ENCODE assay signal across 18 cellular contexts in the genomic region with DNA sequence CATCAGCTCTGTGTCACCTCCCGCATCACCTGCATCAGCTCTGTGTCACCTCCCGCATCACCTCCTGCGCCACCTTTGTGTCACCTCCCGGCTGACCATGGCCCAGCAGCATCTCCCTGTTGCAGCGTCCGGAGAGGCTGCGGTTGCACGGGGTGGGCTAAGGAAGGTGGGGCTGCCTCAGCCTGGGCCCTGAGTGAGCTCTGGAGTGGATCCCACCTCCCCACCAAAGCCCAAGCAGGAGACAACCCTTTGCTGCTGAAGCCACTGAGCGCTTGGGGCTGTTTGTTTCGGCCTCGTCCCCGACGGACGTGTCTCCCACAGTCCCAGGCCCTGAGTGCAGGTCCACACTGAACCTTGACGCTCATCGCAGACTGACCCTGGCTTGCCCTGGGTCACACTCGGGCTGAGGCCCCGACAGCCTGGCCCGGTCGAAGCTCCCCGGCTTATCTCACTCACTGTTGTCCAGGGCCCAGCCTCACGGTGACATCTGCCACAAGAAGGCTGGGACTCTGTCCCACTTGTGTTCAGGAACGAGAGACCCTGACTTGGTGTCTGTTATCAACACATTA. TPM values are rescaled to one million over a fixed set of nuclear protein-coding genes. Genes with fewer than 3 reads are reported as not detected.
DNase-seq lines count a peak whose midpoint lies in the region; ATAC-seq, FAIRE-seq and TF ChIP-seq lines count a peak whose summit lies in the region.
"Had no signal": no experiment of that assay in that cellular context is flagged by ENCODE, and none has a peak within 500 bp of the region (broad histone marks: within the 10 kb centered on the region; RNA-seq: fewer than 3 reads in every experiment).

No MANE protein-coding gene starts in this region.

- H3K27ac Mint-ChIP-seq in activated CD8-positive, alpha-beta memory T cell treated with anti-CD3 and anti-CD28 coated beads, Interleukin-2, amount 10 ng/mL, durations not matched to agents 7 days and 5 days, result no peak overlapping the region
- no peak overlapping the region for H3K27ac Mint-ChIP-seq in endothelial cell (ENCODE audit: unreplicated experiment)
- H3K27ac Mint-ChIP-seq in stimulated activated effector memory CD8-positive, alpha-beta T cell treated with anti-CD3 and anti-CD28 coated beads, Interleukin-12 subunit alpha, Interleukin-12 subunit beta, amount 100 ng/mL, for 72 hours, result peak overlapping the region; percentile 54
- H3K27ac Mint-ChIP-seq: CD8-positive, alpha-beta T cell had no signal

- no peak overlapping the region for H3K4me3 ChIP-seq in MM.1S (ENCODE audit: low read length)
- H3K4me3 ChIP-seq: BLaER1 treated with 17β-estradiol and CSF1 and Interleukin-3, amounts not matched to agents 10 nM and 100 nM; K562; MG63 had no signal

- no peak overlapping the region for H3K9ac ChIP-seq in MM.1S (ENCODE audit: low read length)

- peaks cover 27% of the 10 kb centered on the region for H3K27me3 Mint-ChIP-seq in activated CD8-positive, alpha-beta memory T cell treated with anti-CD3 and anti-CD28 coated beads, Interleukin-2, amount 10 ng/mL, durations not matched to agents 7 days and 5 days
- peaks cover 20% of the 10 kb centered on the region for H3K27me3 Mint-ChIP-seq in endothelial cell (ENCODE audit: unreplicated experiment)

- H3K9me3 Mint-ChIP-seq in activated CD8-positive, alpha-beta memory T cell treated with anti-CD3 and anti-CD28 coated beads, Interleukin-2, amount 10 ng/mL, durations not matched to agents 7 days and 5 days (ENCODE audit: low read depth), result no peaks in the 10 kb centered on the region
- H3K9me3 Mint-ChIP-seq in endothelial cell (ENCODE audit: unreplicated experiment), result no peaks in the 10 kb centered on the region
- H3K9me3 Mint-ChIP-seq in stimulated activated effector memory CD8-positive, alpha-beta T cell treated with anti-CD3 and anti-CD28 coated beads, Interleukin-12 subunit alpha, Interleukin-12 subunit beta, amount 100 ng/mL, for 72 hours, result peaks cover 9% of the 10 kb centered on the region

- peaks cover 3% of the 10 kb centered on the region; the same call in 1 of the 2 replicates for H3K4me1 ChIP-seq in MM.1S (ENCODE audit: low read length)

- peak; percentile 50 for DNase-seq in activated CD8-positive, alpha-beta memory T cell treated with anti-CD3 and anti-CD28 coated beads for 24 hours
- no peak for DNase-seq in activated CD8-positive, alpha-beta memory T cell treated with anti-CD3 and anti-CD28 coated beads, Interleukin-2, amount 10 ng/mL, durations not matched to agents 7 days and 5 days
- DNase-seq in MM.1S (no peak), endothelial cell (ENCODE audit: low spot score) (no peak), HTR-8/SVneo (ENCODE audit: insufficient read length, low spot score) (no peak), omental fat pad (ENCODE audit: low spot score) (no peak)
- no peak for DNase-seq in stimulated activated effector memory CD8-positive, alpha-beta T cell treated with anti-CD3 and anti-CD28 coated beads, Interleukin-12 subunit alpha, Interleukin-12 subunit beta, amount 100 ng/mL, for 72 hours (ENCODE audit: low spot score in 2 of 2)
- no peak for DNase-seq in activated CD4-positive, alpha-beta T cell treated with anti-CD3 and anti-CD28 coated beads, Interleukin-2, amount 50 U/mL, for 4 hours
- DNase-seq: GDM1, NCI-H1436 treated with DMSO at 0.1 percent for 48 hours, NCI-H510A had no signal

- no peaks in the 10 kb centered on the region for H3K79me2 ChIP-seq in MM.1S (ENCODE audit: low read length)

- FAIRE-seq in HTR-8/SVneo (lab: Jason Lieb, UNC), result no peak
- FAIRE-seq: H1, K562 had no signal

- peak overlapping the region; percentile 66; the same call in 1 of the 2 replicates for H3K4me2 ChIP-seq in MM.1S (ENCODE audit: low read depth, low read length)

- no peak for ATAC-seq in activated CD8-positive, alpha-beta memory T cell treated with anti-CD3 and anti-CD28 coated beads, Interleukin-2, amount 10 ng/mL, durations not matched to agents 7 days and 5 days
- no peak for ATAC-seq in stimulated activated effector memory CD8-positive, alpha-beta T cell treated with anti-CD3 and anti-CD28 coated beads, Interleukin-12 subunit alpha, Interleukin-12 subunit beta, amount 100 ng/mL, for 72 hours
- no peak for ATAC-seq in omental fat pad (ENCODE audit: low FRiP score)

- no peaks in the 10 kb centered on the region for H3K36me3 ChIP-seq in MM.1S (replicated peaks; ENCODE audit: insufficient read depth, low read length)
- H3K36me3 ChIP-seq: MG63 had no signal

- H3K4me1 Mint-ChIP-seq in activated CD8-positive, alpha-beta memory T cell treated with anti-CD3 and anti-CD28 coated beads, Interleukin-2, amount 10 ng/mL, durations not matched to agents 7 days and 5 days, result no peaks in the 10 kb centered on the region
- H3K4me1 Mint-ChIP-seq in endothelial cell (ENCODE audit: unreplicated experiment), result no peaks in the 10 kb centered on the region
- peaks cover 8% of the 10 kb centered on the region for H3K4me1 Mint-ChIP-seq in stimulated activated effector memory CD8-positive, alpha-beta T cell treated with anti-CD3 and anti-CD28 coated beads, Interleukin-12 subunit alpha, Interleukin-12 subunit beta, amount 100 ng/mL, for 72 hours

- H2AFZ ChIP-seq in MM.1S (ENCODE audit: low read length), result no peak overlapping the region

- no peaks in the 10 kb centered on the region for H3F3A ChIP-seq in MM.1S (ENCODE audit: insufficient read depth, low read length)

- peaks cover 38% of the 10 kb centered on the region for H3K27me3 ChIP-seq in MM.1S (replicated peaks; ENCODE audit: insufficient read depth, low read length)
- H3K27me3 ChIP-seq: MG63 had no signal

- H3K4me3 Mint-ChIP-seq in activated CD8-positive, alpha-beta memory T cell treated with anti-CD3 and anti-CD28 coated beads, Interleukin-2, amount 10 ng/mL, durations not matched to agents 7 days and 5 days, result no peak overlapping the region
- H3K4me3 Mint-ChIP-seq in endothelial cell (ENCODE audit: unreplicated experiment), result peak overlapping the region; percentile 56
- no peak overlapping the region for H3K4me3 Mint-ChIP-seq in stimulated activated effector memory CD8-positive, alpha-beta T cell treated with anti-CD3 and anti-CD28 coated beads, Interleukin-12 subunit alpha, Interleukin-12 subunit beta, amount 100 ng/mL, for 72 hours

- no peaks in the 10 kb centered on the region for H3K9me2 ChIP-seq in MM.1S (replicated peaks; ENCODE audit: insufficient read depth, low read length)

- CTCF ChIA-PET in activated CD8-positive, alpha-beta memory T cell treated with anti-CD3 and anti-CD28 coated beads, Interleukin-2, amount 10 ng/mL, durations not matched to agents 7 days and 5 days (lab: Charles Lee), result interaction anchor here (1.0 to 2.4 kb wide), 2 partner anchors 10 to 13 kb away, joined by 3 to 12 read pairs; no protein-coding TSS in a partner anchor

- TF ChIP-seq CTCF in MM.1S (IDR thresholded peaks at IDR 0.05; ENCODE audit: low read length) (no peak), endothelial cell (IDR thresholded peaks at IDR 0.05; ENCODE audit: unreplicated experiment) (no peak), omental fat pad (IDR thresholded peaks at IDR 0.05) (no peak)

- no peaks in the 10 kb centered on the region for H4K20me1 ChIP-seq in MM.1S (ENCODE audit: insufficient read depth, low read length)

- H3K9me3 ChIP-seq in MM.1S (replicated peaks; ENCODE audit: insufficient read depth, low read length), result no peaks in the 10 kb centered on the region
- H3K9me3 ChIP-seq: MG63 had no signal

- no peaks in the 10 kb centered on the region for H3K36me3 Mint-ChIP-seq in activated CD8-positive, alpha-beta memory T cell treated with anti-CD3 and anti-CD28 coated beads, Interleukin-2, amount 10 ng/mL, durations not matched to agents 7 days and 5 days
- H3K36me3 Mint-ChIP-seq in endothelial cell (ENCODE audit: low read depth, unreplicated experiment), result peaks cover 4% of the 10 kb centered on the region
- no peaks in the 10 kb centered on the region for H3K36me3 Mint-ChIP-seq in stimulated activated effector memory CD8-positive, alpha-beta T cell treated with anti-CD3 and anti-CD28 coated beads, Interleukin-12 subunit alpha, Interleukin-12 subunit beta, amount 100 ng/mL, for 72 hours
- H3K36me3 Mint-ChIP-seq: CD8-positive, alpha-beta T cell had no signal

- no peak overlapping the region for H3K27ac ChIP-seq in MM.1S (ENCODE audit: low read length)
- H3K27ac ChIP-seq: 22Rv1; BLaER1 treated with 17β-estradiol and CSF1 and Interleukin-3, amounts not matched to agents 10 nM and 100 nM had no signal

RNA-seq across cellular contexts. Expression of gene TMEM121, which starts 12.2 kb away (rescaled TPM):
- 10 to 100 TPM; 11.5 to 11.9 TPM for total RNA-seq in activated CD8-positive, alpha-beta memory T cell treated with anti-CD3 and anti-CD28 coated beads, Interleukin-2, amount 10 ng/mL, durations not matched to agents 7 days and 5 days
- 1.6 TPM for total RNA-seq in endothelial cell (ENCODE audit: unreplicated experiment)
- 1 to 10 TPM; 3.5 to 5.6 (median 4.1) TPM for total RNA-seq in omental fat pad
- total RNA-seq: H1 had no signal

RNA-seq across cellular contexts. Expression of gene TEDC1, which starts 47.5 kb away (rescaled TPM):
- total RNA-seq in activated CD8-positive, alpha-beta memory T cell treated with anti-CD3 and anti-CD28 coated beads, Interleukin-2, amount 10 ng/mL, durations not matched to agents 7 days and 5 days, result 10 to 100 TPM; 40.6 to 56.8 TPM
- total RNA-seq in endothelial cell (ENCODE audit: unreplicated experiment) (11.5 TPM), omental fat pad (10 to 100 TPM in 2 of 4 donors, 1 to 10 TPM in 2; 2.8 to 18.9 (median 7.4) TPM)

RNA-seq across cellular contexts. Expression of gene CRIP1, which starts 51.9 kb away (rescaled TPM):
- total RNA-seq in activated CD8-positive, alpha-beta memory T cell treated with anti-CD3 and anti-CD28 coated beads, Interleukin-2, amount 10 ng/mL, durations not matched to agents 7 days and 5 days, result 100 to 1,000 TPM; 546 to 574 TPM
- total RNA-seq in endothelial cell (ENCODE audit: unreplicated experiment) (2.5 TPM), omental fat pad (10 to 100 TPM; 18.5 to 88.6 (median 43.9) TPM)
- total RNA-seq: LHCN-M2 had no signal

Comparison
In these comparisons a context has a peak if more than half of its experiments do, and no peak if none do; other contexts are left out.
1. RNA of gene CRIP1, which starts 51.9 kb away (total RNA-seq): 546 to 574 TPM in activated CD8-positive, alpha-beta memory T cell treated with anti-CD3 and anti-CD28 coated beads, Interleukin-2, amount 10 ng/mL, durations not matched to agents 7 days and 5 days; 18.5 to 88.6 TPM in omental fat pad and 2.5 TPM in endothelial cell (single experiment); every median in the first group is over 4 times any median in the second.